ENCODE assay signal across 10 cellular contexts in the genomic region with DNA sequence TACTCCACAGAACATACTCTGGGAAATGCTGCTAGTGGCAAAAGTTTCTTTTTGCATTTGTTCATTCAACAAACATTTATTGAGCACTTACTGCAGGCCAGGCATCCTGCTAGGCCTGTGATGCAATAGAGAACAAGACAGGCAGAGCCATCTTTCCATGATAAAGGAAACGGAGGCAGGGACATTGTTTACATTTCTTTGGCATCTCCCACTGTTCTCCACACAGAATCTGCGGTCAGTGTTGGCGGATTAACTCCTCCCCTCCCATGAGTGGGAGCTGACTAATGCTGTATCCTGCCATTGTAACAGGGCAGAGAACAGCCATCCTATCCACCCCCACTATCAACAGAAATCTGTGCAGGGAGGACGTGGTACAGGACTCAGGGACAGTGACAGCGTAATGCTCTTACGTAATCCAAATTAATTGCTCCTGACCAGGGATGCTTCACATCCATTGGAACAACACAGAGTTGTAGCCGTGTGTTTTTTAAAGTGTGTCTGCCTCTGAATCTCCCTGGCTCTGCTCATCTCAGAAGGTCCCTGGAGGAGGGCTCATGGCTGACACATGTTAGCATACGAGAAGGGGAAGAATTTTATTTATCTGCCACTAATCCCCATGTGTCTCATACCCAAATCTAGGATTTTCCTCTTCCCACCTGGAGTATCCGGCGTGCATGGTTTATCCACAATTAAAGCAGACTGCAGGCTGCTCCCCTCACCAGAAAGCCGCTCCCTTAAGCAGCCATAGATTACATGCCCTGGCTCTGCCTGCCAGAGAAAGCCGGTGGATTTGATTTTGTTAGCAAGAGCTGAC. TPM values are rescaled to one million over a fixed set of nuclear protein-coding genes. Genes with fewer than 3 reads are reported as not detected.
DNase-seq lines count a peak whose midpoint lies in the region; TF ChIP-seq lines count a peak whose summit lies in the region.
"Had no signal": no experiment of that assay in that cellular context is flagged by ENCODE, and none has a peak within 500 bp of the region (broad histone marks: within the 10 kb centered on the region; RNA-seq: fewer than 3 reads in every experiment).

No MANE protein-coding gene starts in this region.

- no peak overlapping the region for H3K4me3 Mint-ChIP-seq in activated T-helper 2 cell treated with anti-CD3 and anti-CD28 coated beads, Interferon-gamma antibody, Interleukin-2, Interleukin-4, amounts not matched to agents 10 μg/mL and 5 μg/mL and 100 μg/mL, durations not matched to agents 14 hours and 24 hours and 36 hours (ENCODE audit: low read depth)

- H3K4me1 Mint-ChIP-seq in activated T-helper 2 cell treated with anti-CD3 and anti-CD28 coated beads, Interferon-gamma antibody, Interleukin-2, Interleukin-4, amounts not matched to agents 10 μg/mL and 5 μg/mL and 100 μg/mL, durations not matched to agents 14 hours and 24 hours and 36 hours (ENCODE audit: low read depth) = peaks cover 2% of the 10 kb centered on the region

- H3K36me3 Mint-ChIP-seq in activated T-helper 2 cell treated with anti-CD3 and anti-CD28 coated beads, Interferon-gamma antibody, Interleukin-2, Interleukin-4, amounts not matched to agents 10 μg/mL and 5 μg/mL and 100 μg/mL, durations not matched to agents 14 hours and 24 hours and 36 hours (ENCODE audit: low read depth) = no peaks in the 10 kb centered on the region

- peak overlapping the region; percentile 37 for H3K4me2 ChIP-seq in skeletal muscle satellite cell (ENCODE audit: low read length)

- TF ChIP-seq CTCF in fibroblast of villous mesenchyme (IDR thresholded peaks at IDR 0.05; ENCODE audit: insufficient read depth, low read depth, low read length) = no peak
- TF ChIP-seq CTCF in ascending aorta (IDR thresholded peaks at IDR 0.05) = no peak

- DNase-seq in NCI-H2029 (lab: John Stamatoyannopoulos, UW) (peak; percentile 52), NCI-H2029 treated with DMSO at 0.1 percent for 48 hours (lab: John Stamatoyannopoulos, UW) (no peak), SJSA1 (ENCODE audit: low read depth in 1 of 2, low spot score in 2 of 2) (peak; percentile 95 to 97), fibroblast of villous mesenchyme (ENCODE audit: low read depth) (peak; percentile 98), ascending aorta (ENCODE audit: low spot score in 2 of 2) (no peak)
- no peak for DNase-seq in NK-92 treated with Interleukin-12 subunit alpha and Interleukin-12 subunit beta, amount 100 ng/mL, for 24 hours (lab: John Stamatoyannopoulos, UW)
- DNase-seq in activated T-helper 2 cell treated with anti-CD3 and anti-CD28 coated beads, Interferon-gamma antibody, Interleukin-2, Interleukin-4, amounts not matched to agents 10 μg/mL and 5 μg/mL and 100 μg/mL, durations not matched to agents 14 hours and 24 hours and 36 hours (ENCODE audit: low spot score) = no peak
- DNase-seq: 8988T, left cardiac atrium had no signal

- no peaks in the 10 kb centered on the region for H3K27me3 Mint-ChIP-seq in activated T-helper 2 cell treated with anti-CD3 and anti-CD28 coated beads, Interferon-gamma antibody, Interleukin-2, Interleukin-4, amounts not matched to agents 10 μg/mL and 5 μg/mL and 100 μg/mL, durations not matched to agents 14 hours and 24 hours and 36 hours (ENCODE audit: low read depth)

- no peaks in the 10 kb centered on the region for H3K27me3 ChIP-seq in SJSA1 (replicated peaks)
- H3K27me3 ChIP-seq in skeletal muscle satellite cell (ENCODE audit: control insufficient read depth, insufficient read depth, low read length) = no peaks in the 10 kb centered on the region
- H3K27me3 ChIP-seq in ascending aorta = no peaks in the 10 kb centered on the region

- H3K9ac ChIP-seq in skeletal muscle satellite cell (ENCODE audit: low read depth, low read length) = peak overlapping the region; percentile 60

- H3K27ac ChIP-seq in SJSA1 = peak overlapping the region; percentile 78
- H3K27ac ChIP-seq in ascending aorta = no peak overlapping the region

- H3K4me1 ChIP-seq in SJSA1 (replicated peaks) = peaks cover 76% of the 10 kb centered on the region
- peaks cover 59% of the 10 kb centered on the region for H3K4me1 ChIP-seq in skeletal muscle satellite cell (ENCODE audit: control insufficient read depth, insufficient read depth, low read length)
- H3K4me1 ChIP-seq in ascending aorta = peaks cover 0 to 2% of the 10 kb centered on the region in 2 donors

- H3K27ac Mint-ChIP-seq in activated T-helper 2 cell treated with anti-CD3 and anti-CD28 coated beads, Interferon-gamma antibody, Interleukin-2, Interleukin-4, amounts not matched to agents 10 μg/mL and 5 μg/mL and 100 μg/mL, durations not matched to agents 14 hours and 24 hours and 36 hours = no peak overlapping the region

- H3K4me3 ChIP-seq in SJSA1 (no peak overlapping the region), fibroblast of villous mesenchyme (ENCODE audit: low read depth, low read length) (no peak overlapping the region), skeletal muscle satellite cell (ENCODE audit: low read length) (peak overlapping the region; percentile 18), ascending aorta (no peak overlapping the region)

- intact Hi-C loops in ascending aorta (cut with DNase I) = no loop called here
- intact Hi-C loops in activated T-helper 2 cell treated with anti-CD3 and anti-CD28 coated beads, Interferon-gamma antibody, Interleukin-2, Interleukin-4, amounts not matched to agents 10 μg/mL and 5 μg/mL and 100 μg/mL, durations not matched to agents 14 hours and 24 hours and 36 hours (cut with micrococcal nuclease) = no loop called here

- H3K9me3 ChIP-seq in SJSA1 (replicated peaks) (no peaks in the 10 kb centered on the region), skeletal muscle satellite cell (replicated peaks; ENCODE audit: low read length) (no peaks in the 10 kb centered on the region), ascending aorta (no peaks in the 10 kb centered on the region)

- no peaks in the 10 kb centered on the region for H3K9me3 Mint-ChIP-seq in activated T-helper 2 cell treated with anti-CD3 and anti-CD28 coated beads, Interferon-gamma antibody, Interleukin-2, Interleukin-4, amounts not matched to agents 10 μg/mL and 5 μg/mL and 100 μg/mL, durations not matched to agents 14 hours and 24 hours and 36 hours

- peaks cover 47% of the 10 kb centered on the region for H3K36me3 ChIP-seq in SJSA1
- peaks cover 28% of the 10 kb centered on the region for H3K36me3 ChIP-seq in skeletal muscle satellite cell (ENCODE audit: insufficient read depth, low read length)
- peaks cover 10% of the 10 kb centered on the region in 2 donors for H3K36me3 ChIP-seq in ascending aorta

RNA-seq across cellular contexts. Expression of a gene that starts 32.3 kb away (rescaled TPM):
- total RNA-seq in SJSA1 (2014; rRNA removed; shearing (Covaris generic)) = 19.3 and 33.2 TPM in 2 replicates
- 14.5 and 17.7 TPM in 2 replicates for total RNA-seq in fibroblast of villous mesenchyme
- total RNA-seq in skeletal muscle satellite cell (2012; rRNA removed) = 69.7 and 93.7 TPM in 2 replicates
- total RNA-seq in ascending aorta = 34.5 TPM
- 0.55 and 0.78 TPM in 2 replicates for total RNA-seq in activated T-helper 2 cell treated with anti-CD3 and anti-CD28 coated beads, Interferon-gamma antibody, Interleukin-2, Interleukin-4, amounts not matched to agents 10 μg/mL and 5 μg/mL and 100 μg/mL, durations not matched to agents 14 hours and 24 hours and 36 hours

Comparison
In these comparisons a context has a peak if more than half of its experiments do, and no peak if none do; other contexts are left out.
1. DNase-seq: peak in NCI-H2029 (single experiment), SJSA1 (2 of 2) and fibroblast of villous mesenchyme (single experiment); none in NCI-H2029 treated with DMSO at 0.1 percent for 48 hours (single experiment), NK-92 treated with Interleukin-12 subunit alpha and Interleukin-12 subunit beta, amount 100 ng/mL, for 24 hours (single experiment), ascending aorta (0 of 2) and activated T-helper 2 cell treated with anti-CD3 and anti-CD28 coated beads, Interferon-gamma antibody, Interleukin-2, Interleukin-4, amounts not matched to agents 10 μg/mL and 5 μg/mL and 100 μg/mL, durations not matched to agents 14 hours and 24 hours and 36 hours (single experiment).